ENCODE assay signal across 24 cellular contexts in the genomic region with DNA sequence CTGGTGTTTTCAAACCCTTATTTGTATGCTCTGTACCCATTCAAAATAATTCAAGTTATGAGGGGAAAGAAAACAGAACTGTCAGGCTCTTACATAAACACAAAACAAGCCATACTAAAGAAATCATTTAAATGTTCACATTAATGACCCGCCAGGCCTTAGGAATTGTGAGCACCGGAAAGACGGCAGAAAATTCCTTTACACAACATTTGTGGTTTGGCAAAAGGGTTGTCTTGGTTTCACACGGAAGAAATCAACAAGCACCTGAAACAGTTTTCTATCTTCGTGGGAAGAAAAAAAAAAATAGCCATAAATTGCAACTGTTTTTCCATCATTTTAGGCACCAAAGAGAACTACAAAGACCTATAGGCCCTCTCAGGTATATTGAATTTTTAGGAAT.
"Had no signal": no experiment of that assay in that cellular context is flagged by ENCODE, and none has a peak within 500 bp of the region (broad histone marks: within the 10 kb centered on the region; RNA-seq: fewer than 3 reads in every experiment).

No MANE protein-coding gene starts in this region.

- H3K27me3 ChIP-seq: left lung, neural progenitor cell, spleen had no signal

- H3K9me3 ChIP-seq: left lung, SK-N-SH, spleen, thoracic aorta had no signal

- H3K9ac ChIP-seq: neural progenitor cell, SK-N-SH had no signal

- ATAC-seq: activated CD8-positive, alpha-beta memory T cell treated with anti-CD3 and anti-CD28 coated beads, Interleukin-2, amount 10 ng/mL, durations not matched to agents 7 days and 5 days; activated CD8-positive, alpha-beta T cell treated with anti-CD3 and anti-CD28 coated beads for 36 hours; left lung; naive thymus-derived CD8-positive, alpha-beta T cell had no signal

- H2AFZ ChIP-seq: neural progenitor cell had no signal

- H3K27ac Mint-ChIP-seq: activated CD4-positive, alpha-beta T cell treated with anti-CD3 and anti-CD28 coated beads, Interleukin-2, amount 10 ng/mL, durations not matched to agents 7 days and 5 days; activated CD8-positive, alpha-beta memory T cell treated with anti-CD3 and anti-CD28 coated beads, Interleukin-2, amount 10 ng/mL, durations not matched to agents 7 days and 5 days; activated CD8-positive, alpha-beta T cell treated with anti-CD3 and anti-CD28 coated beads for 36 hours; activated naive CD4-positive, alpha-beta T cell treated with anti-CD3 and anti-CD28 coated beads, Interleukin-2, amount 50 U/mL, for 24 hours; immature natural killer cell; mesothelial cell of epicardium; naive thymus-derived CD8-positive, alpha-beta T cell; neural progenitor cell; progenitor cell of endocrine pancreas; type B pancreatic cell had no signal

- H3K36me3 ChIP-seq: left lung, neural progenitor cell, spleen, thoracic aorta, WERI-Rb-1 had no signal

- H3K9me3 Mint-ChIP-seq: activated CD4-positive, alpha-beta T cell treated with anti-CD3 and anti-CD28 coated beads, Interleukin-2, amount 10 ng/mL, durations not matched to agents 7 days and 5 days; activated CD8-positive, alpha-beta T cell treated with anti-CD3 and anti-CD28 coated beads for 36 hours; activated naive CD4-positive, alpha-beta T cell treated with anti-CD3 and anti-CD28 coated beads, Interleukin-2, amount 50 U/mL, for 24 hours; neural progenitor cell; type B pancreatic cell had no signal

- H3K4me2 ChIP-seq: neural progenitor cell, SK-N-SH had no signal

- H3K4me1 ChIP-seq: left lung, neural progenitor cell, spleen had no signal

- H3K4me3 Mint-ChIP-seq: activated CD4-positive, alpha-beta T cell treated with anti-CD3 and anti-CD28 coated beads, Interleukin-2, amount 10 ng/mL, durations not matched to agents 7 days and 5 days; activated CD8-positive, alpha-beta memory T cell treated with anti-CD3 and anti-CD28 coated beads, Interleukin-2, amount 10 ng/mL, durations not matched to agents 7 days and 5 days; activated CD8-positive, alpha-beta T cell treated with anti-CD3 and anti-CD28 coated beads for 36 hours; activated naive CD4-positive, alpha-beta T cell treated with anti-CD3 and anti-CD28 coated beads, Interleukin-2, amount 50 U/mL, for 24 hours; immature natural killer cell; mesothelial cell of epicardium; naive thymus-derived CD8-positive, alpha-beta T cell; neural progenitor cell; type B pancreatic cell had no signal

- H3K4me3 ChIP-seq: left lung, neural progenitor cell, spleen, thoracic aorta had no signal

- H3K4me1 Mint-ChIP-seq: activated CD4-positive, alpha-beta T cell treated with anti-CD3 and anti-CD28 coated beads, Interleukin-2, amount 10 ng/mL, durations not matched to agents 7 days and 5 days; activated CD8-positive, alpha-beta memory T cell treated with anti-CD3 and anti-CD28 coated beads, Interleukin-2, amount 10 ng/mL, durations not matched to agents 7 days and 5 days; activated naive CD4-positive, alpha-beta T cell treated with anti-CD3 and anti-CD28 coated beads, Interleukin-2, amount 50 U/mL, for 24 hours; immature natural killer cell; naive thymus-derived CD8-positive, alpha-beta T cell had no signal

- H3K36me3 Mint-ChIP-seq: activated CD8-positive, alpha-beta memory T cell treated with anti-CD3 and anti-CD28 coated beads, Interleukin-2, amount 10 ng/mL, durations not matched to agents 7 days and 5 days; activated naive CD4-positive, alpha-beta T cell treated with anti-CD3 and anti-CD28 coated beads, Interleukin-2, amount 50 U/mL, for 24 hours; immature natural killer cell; naive thymus-derived CD8-positive, alpha-beta T cell had no signal

- H3K27ac ChIP-seq: left lung, neural progenitor cell, spleen, thoracic aorta, WERI-Rb-1 had no signal

- DNase-seq: activated CD4-positive, alpha-beta T cell treated with anti-CD3 and anti-CD28 coated beads, Interleukin-2, amount 10 ng/mL, durations not matched to agents 7 days and 5 days; activated CD4-positive, CD25-positive, alpha-beta regulatory T cell treated with anti-CD3 and anti-CD28 coated beads, Interleukin-2, amount 50 U/mL, for 72 hours; activated CD8-positive, alpha-beta memory T cell treated with anti-CD3 and anti-CD28 coated beads, Interleukin-2, amount 10 ng/mL, durations not matched to agents 7 days and 5 days; activated CD8-positive, alpha-beta T cell treated with anti-CD3 and anti-CD28 coated beads for 36 hours; activated effector memory CD4-positive, alpha-beta T cell treated with anti-CD3 and anti-CD28 coated beads, Interleukin-2, amount 50 U/mL, for 16 hours; activated T-cell treated with anti-CD3 and anti-CD28 coated beads for 4 hours; aorta; central memory CD4-positive, alpha-beta T cell; foreskin melanocyte; immature natural killer cell; kidney glomerular epithelial cell; left lung; naive thymus-derived CD8-positive, alpha-beta T cell; SK-N-SH; spleen; stimulated activated CD4-positive, alpha-beta T cell treated with anti-CD3 and anti-CD28 coated beads, Interleukin-4, amount 100 ng/mL, for 24 hours; stimulated activated naive CD4-positive, alpha-beta T cell treated with Interleukin-2 at 50 U/mL for 16 hours; WERI-Rb-1 had no signal

- H3K27me3 Mint-ChIP-seq: progenitor cell of endocrine pancreas had no signal
